11 cellular contexts compared by ENCODE assay signal in genomic region chr4:10673817-10674369, GRCh38. TPM values are rescaled to one million over a fixed set of nuclear protein-coding genes. Genes with fewer than 3 reads are reported as not detected.
DNase-seq lines count a peak whose midpoint lies in the region; ATAC-seq lines count a peak whose summit lies in the region.
"Had no signal": no experiment of that assay in that cellular context is flagged by ENCODE, and none has a peak within 500 bp of the region (broad histone marks: within the 10 kb centered on the region; RNA-seq: fewer than 3 reads in every experiment).

No MANE protein-coding gene starts in this region.

- H3K4me3 Mint-ChIP-seq in activated T-helper 17 cell treated with anti-CD3 and anti-CD28 coated beads, Interleukin-2, amount 50 U/mL, for 72 hours, result no peak overlapping the region
- no peak overlapping the region for H3K4me3 Mint-ChIP-seq in T-helper 17 cell

- no peaks in the 10 kb centered on the region for H3K9me3 ChIP-seq in T-helper 17 cell (ENCODE audit: control insufficient read depth, low read length, poor library complexity, severe bottlenecking)

- no peak overlapping the region for H3K27ac Mint-ChIP-seq in activated T-helper 17 cell treated with anti-CD3 and anti-CD28 coated beads, Interleukin-2, amount 50 U/mL, for 72 hours
- no peak overlapping the region for H3K27ac Mint-ChIP-seq in T-helper 17 cell

- DNase-seq in SIG-M5 treated with dmso at 0.1 percent for 504 hours (lab: John Stamatoyannopoulos, UW; ENCODE audit: unreplicated experiment) (no peak), T-helper 17 cell (no peak), DMS53 treated with DMSO at 0.1 percent for 48 hours (lab: John Stamatoyannopoulos, UW; ENCODE audit: unreplicated experiment) (no peak), DMS79 (lab: John Stamatoyannopoulos, UW) (no peak)
- DNase-seq: effector CD4-positive, alpha-beta T cell; naive thymus-derived CD4-positive, alpha-beta T cell; NCI-H1092 had no signal

- H3K4me1 Mint-ChIP-seq in activated T-helper 17 cell treated with anti-CD3 and anti-CD28 coated beads, Interleukin-2, amount 50 U/mL, for 72 hours, result no peaks in the 10 kb centered on the region
- peaks cover 5% of the 10 kb centered on the region for H3K4me1 Mint-ChIP-seq in T-helper 17 cell

- no peaks in the 10 kb centered on the region for H3K9me3 Mint-ChIP-seq in activated T-helper 17 cell treated with anti-CD3 and anti-CD28 coated beads, Interleukin-2, amount 50 U/mL, for 72 hours

- no peaks in the 10 kb centered on the region for H3K36me3 Mint-ChIP-seq in activated T-helper 17 cell treated with anti-CD3 and anti-CD28 coated beads, Interleukin-2, amount 50 U/mL, for 72 hours (ENCODE audit: low read depth)
- H3K36me3 Mint-ChIP-seq in T-helper 17 cell (ENCODE audit: low read depth), result no peaks in the 10 kb centered on the region

- ATAC-seq in GM18520 (IDR thresholded peaks at IDR 0.05; ENCODE audit: unreplicated experiment) (peak; percentile 68), GM21360 (IDR thresholded peaks at IDR 0.05; ENCODE audit: unreplicated experiment) (peak; percentile 74), HG03039 (IDR thresholded peaks at IDR 0.05; ENCODE audit: unreplicated experiment) (peak; percentile 70), T-helper 17 cell (no peak)
- peak; percentile 19 for ATAC-seq in activated T-helper 17 cell treated with anti-CD3 and anti-CD28 coated beads, Interleukin-2, amount 50 U/mL, for 72 hours (replicated peaks)
- ATAC-seq: naive thymus-derived CD4-positive, alpha-beta T cell had no signal

- H3K27me3 Mint-ChIP-seq in activated T-helper 17 cell treated with anti-CD3 and anti-CD28 coated beads, Interleukin-2, amount 50 U/mL, for 72 hours, result no peaks in the 10 kb centered on the region
- no peaks in the 10 kb centered on the region for H3K27me3 Mint-ChIP-seq in T-helper 17 cell
- H3K27me3 Mint-ChIP-seq: naive thymus-derived CD4-positive, alpha-beta T cell had no signal

RNA-seq across cellular contexts. Expression of gene CLNK, which starts 10.7 kb away (rescaled TPM):
- not detected for total RNA-seq in activated T-helper 17 cell treated with anti-CD3 and anti-CD28 coated beads, Interleukin-2, amount 50 U/mL, for 72 hours
- under 1 TPM; 0.12 to 0.39 TPM for total RNA-seq in T-helper 17 cell
